In the genomic region with DNA sequence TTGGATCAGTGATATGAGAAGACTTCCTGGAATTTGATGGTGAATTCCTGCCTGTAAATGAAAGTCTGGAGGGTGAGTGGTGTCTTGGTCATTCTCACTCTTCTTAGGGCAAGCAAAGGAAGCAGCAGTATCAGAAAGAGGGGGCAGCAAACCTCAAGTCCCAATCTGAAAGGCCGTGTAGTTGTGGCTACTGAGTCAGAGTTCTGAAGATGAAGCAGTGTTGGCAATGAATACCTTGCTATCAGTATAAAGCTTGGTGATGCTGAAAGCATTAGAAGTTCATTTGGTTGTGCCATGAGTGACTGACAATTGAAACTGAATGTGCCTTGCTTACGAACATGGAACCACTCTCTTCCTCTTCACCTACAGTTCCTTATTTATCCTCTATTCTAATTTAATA, we compare ENCODE assay signal across 37 cellular contexts. TPM values are rescaled to one million over a fixed set of nuclear protein-coding genes. Genes with fewer than 3 reads are reported as not detected.
"Had no signal": no experiment of that assay in that cellular context is flagged by ENCODE, and none has a peak within 500 bp of the region (broad histone marks: within the 10 kb centered on the region; RNA-seq: fewer than 3 reads in every experiment).

No MANE protein-coding gene starts in this region.

- H3K4me3 ChIP-seq: PC-9, SJCRH30, SK-N-MC had no signal

- H2AFZ ChIP-seq: PC-9 had no signal

- H3K4me2 ChIP-seq: KMS-11, PC-9 had no signal

- H3K27me3 ChIP-seq: SJCRH30 had no signal

- H3K9ac ChIP-seq: KMS-11 had no signal

- ATAC-seq: Panc1, Right ventricle myocardium inferior had no signal

- H3K36me3 ChIP-seq: SJCRH30 had no signal

- DNase-seq: Karpas-422, KBM-7, MM.1S, MV-4-11, NCI-H1092, NCI-H1105, NCI-H1417 treated with DMSO at 0.1 percent for 48 hours, NCI-H146, NCI-H1694, NCI-H187, NCI-H1930, NCI-H2029 treated with DMSO at 0.1 percent for 48 hours, NCI-H2081 treated with DMSO at 0.1 percent for 48 hours, NCI-H2107, NCI-H2171, NCI-H226, NCI-H446 treated with DMSO at 0.1 percent for 48 hours, NCI-H510A, NCI-H524, NCI-H526, NCI-H69, NCI-H748 treated with DMSO at 0.1 percent for 48 hours, NCI-H82, PC-9, SHP77, SIG-M5, SJCRH30, SW 1271 had no signal

- H3K27ac ChIP-seq: KMS-11, PC-9, RWPE1, SK-N-MC had no signal

RNA-seq across cellular contexts. Expression of gene GLRA3, which starts 35.0 kb away (rescaled TPM):
- total RNA-seq: LHCN-M2, MCF 10A, Right ventricle myocardium inferior, RPMI7951, SJCRH30, SK-MEL-5 had no signal

RNA-seq across cellular contexts. Expression of gene ADAM29, which starts 54.1 kb away (rescaled TPM):
- total RNA-seq: LHCN-M2, MCF 10A, PC-9, Right ventricle myocardium inferior, RPMI7951, SJCRH30, SK-MEL-5 had no signal
